In the genomic region with DNA sequence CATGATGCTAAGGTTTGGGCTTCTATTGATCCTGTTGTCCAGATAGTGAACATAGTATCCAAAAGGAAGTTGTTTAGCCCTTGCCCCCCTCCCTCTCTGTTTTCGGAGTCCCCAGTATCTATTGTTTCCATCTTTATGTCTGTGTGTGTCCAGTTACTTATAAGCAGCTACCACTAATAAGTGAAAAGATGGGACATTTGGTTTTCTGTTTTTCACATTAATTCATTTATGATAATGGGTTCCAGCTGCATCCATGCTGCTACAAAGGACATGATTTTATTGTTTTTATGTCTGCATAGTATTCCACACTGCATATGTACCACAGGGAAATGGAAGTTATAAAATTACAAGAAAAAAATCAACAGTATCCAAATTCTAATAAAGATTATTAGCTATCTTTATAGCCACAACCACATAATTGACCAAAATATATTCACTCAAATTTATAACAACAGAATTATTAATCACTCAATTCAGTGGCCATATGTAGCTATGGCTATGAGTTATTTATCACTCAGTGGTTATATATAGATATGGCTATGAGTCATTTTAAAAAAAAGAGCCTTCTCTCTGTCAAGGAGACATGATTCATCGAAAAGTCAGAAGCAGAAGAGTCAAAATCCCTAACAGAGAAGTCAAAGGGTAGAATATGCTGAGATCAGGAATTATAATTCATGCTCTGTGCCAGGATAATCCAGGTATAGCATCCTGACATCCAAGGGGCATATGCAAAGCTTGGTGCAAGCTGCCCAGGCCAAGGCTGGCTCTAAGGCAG, we compare ENCODE assay signal across 9 cellular contexts.
A peak's percentile ranks its signal among the peaks of the same experiment; 100 is the strongest.
DNase-seq lines count a peak whose midpoint lies in the region; ATAC-seq, FAIRE-seq and TF ChIP-seq lines count a peak whose summit lies in the region.
"Had no signal": no experiment of that assay in that cellular context is flagged by ENCODE, and none has a peak within 500 bp of the region (broad histone marks: within the 10 kb centered on the region; RNA-seq: fewer than 3 reads in every experiment).

No MANE protein-coding gene starts in this region.

- H3K36me3 ChIP-seq in GM23338 (ENCODE audit: insufficient read depth): no peaks in the 10 kb centered on the region

- TF ChIP-seq CTCF in GM23338 (conservative IDR thresholded peaks at IDR 0.05; ENCODE audit: low read depth in 2 of 2): no peak

- H3K4me3 ChIP-seq in GM23338: no peak overlapping the region

- ATAC-seq in GM18520 (IDR thresholded peaks at IDR 0.05; ENCODE audit: unreplicated experiment) (peak; percentile 90), HG02973 (IDR thresholded peaks at IDR 0.05; ENCODE audit: unreplicated experiment) (peak; percentile 89), GM23338 (no peak)

- no peak overlapping the region for H3K27ac Mint-ChIP-seq in GM23338
- H3K27ac Mint-ChIP-seq: activated naive CD4-positive, alpha-beta T cell treated with anti-CD3 and anti-CD28 coated beads, Interleukin-2, amount 10 ng/mL, durations not matched to agents 7 days and 5 days had no signal

- H3K9me3 Mint-ChIP-seq in GM23338: no peaks in the 10 kb centered on the region

- H3K4me3 Mint-ChIP-seq in GM23338: no peak overlapping the region
- H3K4me3 Mint-ChIP-seq: activated naive CD4-positive, alpha-beta T cell treated with anti-CD3 and anti-CD28 coated beads, Interleukin-2, amount 10 ng/mL, durations not matched to agents 7 days and 5 days had no signal

- H4K20me1 ChIP-seq in GM23338 (replicated peaks; ENCODE audit: insufficient read depth): no peaks in the 10 kb centered on the region

- intact Hi-C loops in posterior cingulate gyrus (cut with DNase I): no loop called here

- no peaks in the 10 kb centered on the region; the same call in 1 of the 2 replicates for H3K9me2 ChIP-seq in GM23338 (ENCODE audit: insufficient read depth)

- peaks cover 4% of the 10 kb centered on the region; the same call in 2 of the 3 replicates for H3K4me1 Mint-ChIP-seq in GM23338
- H3K4me1 Mint-ChIP-seq: activated naive CD4-positive, alpha-beta T cell treated with anti-CD3 and anti-CD28 coated beads, Interleukin-2, amount 10 ng/mL, durations not matched to agents 7 days and 5 days had no signal

- H2AFZ ChIP-seq in GM23338: no peak overlapping the region

- H3K36me3 Mint-ChIP-seq in GM23338 (ENCODE audit: low read depth): no peaks in the 10 kb centered on the region; the same call in 2 of the 3 replicates
- H3K36me3 Mint-ChIP-seq: activated naive CD4-positive, alpha-beta T cell treated with anti-CD3 and anti-CD28 coated beads, Interleukin-2, amount 10 ng/mL, durations not matched to agents 7 days and 5 days had no signal

- H3K27me3 Mint-ChIP-seq in GM23338 (ENCODE audit: insufficient read depth, low read depth, poor library complexity): no peaks in the 10 kb centered on the region
- H3K27me3 Mint-ChIP-seq: activated naive CD4-positive, alpha-beta T cell treated with anti-CD3 and anti-CD28 coated beads, Interleukin-2, amount 10 ng/mL, durations not matched to agents 7 days and 5 days had no signal

- no peaks in the 10 kb centered on the region for H3K27me3 ChIP-seq in GM23338 (ENCODE audit: insufficient read depth)

- FAIRE-seq in RCC 7860 (lab: Jason Lieb, UNC): no peak

- H3K4me2 ChIP-seq in GM23338: no peak overlapping the region

- H3K27ac ChIP-seq in GM23338 (ENCODE audit: low read depth): no peak overlapping the region

- peak; percentile 8 for DNase-seq in RCC 7860 (ENCODE audit: low spot score)
- peak; percentile 62 for DNase-seq in kidney tubule cell (ENCODE audit: low spot score)
- no peak for DNase-seq in GM23338 (ENCODE audit: low spot score)
- no peak for DNase-seq in nucleus accumbens (lab: John Stamatoyannopoulos, UW)
- no peak for DNase-seq in stimulated activated naive CD4-positive, alpha-beta T cell (lab: John Stamatoyannopoulos, UW)
- DNase-seq in posterior cingulate gyrus: no peak
- DNase-seq: activated naive CD4-positive, alpha-beta T cell treated with anti-CD3 and anti-CD28 coated beads, Interleukin-2, amount 10 ng/mL, durations not matched to agents 7 days and 5 days had no signal

- H3F3A ChIP-seq in GM23338 (replicated peaks; ENCODE audit: low read depth): no peaks in the 10 kb centered on the region

- no peaks in the 10 kb centered on the region for H3K4me1 ChIP-seq in GM23338 (ENCODE audit: insufficient read depth)

- H3K79me2 ChIP-seq in GM23338 (replicated peaks; ENCODE audit: insufficient read depth): no peaks in the 10 kb centered on the region

TF ChIP-seq in GM23338, 12 proteins besides CTCF, POLR2A, EP300 and RAD21:
- no peak for TF ChIP-seq ZNF114 (CRISPR knock-in tag; IDR thresholded peaks at IDR 0.05)
- TF ChIP-seq CREB1 (CRISPR knock-in tag; IDR thresholded peaks at IDR 0.05; ENCODE audit: low read depth): no peak

Comparison
In these comparisons a context has a peak if more than half of its experiments do, and no peak if none do; other contexts are left out.
1. DNase-seq: peak in RCC 7860 (single experiment) and kidney tubule cell (single experiment); none in GM23338 (single experiment), nucleus accumbens (0 of 56), stimulated activated naive CD4-positive, alpha-beta T cell (0 of 6) and posterior cingulate gyrus (0 of 10).